15 cellular contexts compared by ENCODE assay signal in genomic region chr17:49845210-49845782, GRCh38. TPM values are rescaled to one million over a fixed set of nuclear protein-coding genes. Genes with fewer than 3 reads are reported as not detected.
DNase-seq lines count a peak whose midpoint lies in the region; ATAC-seq and TF ChIP-seq lines count a peak whose summit lies in the region.
"Had no signal": no experiment of that assay in that cellular context is flagged by ENCODE, and none has a peak within 500 bp of the region (broad histone marks: within the 10 kb centered on the region; RNA-seq: fewer than 3 reads in every experiment).

No MANE protein-coding gene starts in this region.

- H3K4me2 ChIP-seq in Loucy (ENCODE audit: low read depth, low read length, poor library complexity, severe bottlenecking): no peak overlapping the region

- no peaks in the 10 kb centered on the region for H4K20me1 ChIP-seq in Loucy (ENCODE audit: insufficient read depth, low read length, poor library complexity, severe bottlenecking)

- intact Hi-C loops in stomach (cut with DNase I; ENCODE audit: low total_unique reads): loop anchor here (10.0 kb wide), 1 partner anchor 50 kb away; no protein-coding TSS in a partner anchor

- no peaks in the 10 kb centered on the region for H3K9me3 Mint-ChIP-seq in chondrocyte (ENCODE audit: low read depth)
- H3K9me3 Mint-ChIP-seq: memory B cell had no signal

- H3F3A ChIP-seq in Loucy (ENCODE audit: low read depth): no peaks in the 10 kb centered on the region; the same call in 1 of the 2 replicates

- no peak overlapping the region for H3K4me3 Mint-ChIP-seq in chondrocyte (ENCODE audit: unreplicated experiment)
- H3K4me3 Mint-ChIP-seq: memory B cell had no signal

- H3K9me2 ChIP-seq in Loucy (replicated peaks; ENCODE audit: low read depth, low read length): no peaks in the 10 kb centered on the region

- TF ChIP-seq CTCF in Loucy (conservative IDR thresholded peaks at IDR 0.05; ENCODE audit: low read length) (no peak), chondrocyte (IDR thresholded peaks at IDR 0.05) (no peak), lung (IDR thresholded peaks at IDR 0.05; ENCODE audit: control extremely low read depth, extremely low read depth) (no peak), stomach (IDR thresholded peaks at IDR 0.05) (no peak)

- no peak for ATAC-seq in lung (ENCODE audit: insufficient read depth, low FRiP score)
- no peak for ATAC-seq in HG03342 (IDR thresholded peaks at IDR 0.05; ENCODE audit: unreplicated experiment)
- ATAC-seq: esophagus mucosa, Panc1 had no signal

- H3K27me3 Mint-ChIP-seq in chondrocyte (ENCODE audit: low read depth): no peaks in the 10 kb centered on the region
- H3K27me3 Mint-ChIP-seq: memory B cell had no signal

- peaks cover 3% of the 10 kb centered on the region for H3K36me3 Mint-ChIP-seq in chondrocyte (ENCODE audit: low read depth)

- H3K27me3 ChIP-seq in Loucy (ENCODE audit: insufficient read depth, low read length, poor library complexity, severe bottlenecking) (no peaks in the 10 kb centered on the region), lung (ENCODE audit: control insufficient read depth, insufficient read depth) (no peaks in the 10 kb centered on the region), stomach (no peaks in the 10 kb centered on the region)

- H3K79me2 ChIP-seq in Loucy (ENCODE audit: insufficient read depth, low read length): no peaks in the 10 kb centered on the region

- TF ChIP-seq EP300 in stomach (IDR thresholded peaks at IDR 0.05): no peak

- no peak overlapping the region for H3K4me3 ChIP-seq in Loucy (ENCODE audit: low read length, poor library complexity, severe bottlenecking)
- no peak overlapping the region for H3K4me3 ChIP-seq in lung
- no peak overlapping the region for H3K4me3 ChIP-seq in stomach

- H3K27ac ChIP-seq in lung (ENCODE audit: low read depth in 1 of 2, low read length in 1 of 2) (peak overlapping the region; percentile 38 to 43), stomach (peak overlapping the region in 4 of 5 donors; percentile 9 to 58 (median 32))

- DNase-seq in chondrocyte (ENCODE audit: low spot score) (no peak), lung (ENCODE audit: low spot score) (no peak), stomach (no peak), NOMO-1 (lab: John Stamatoyannopoulos, UW; ENCODE audit: unreplicated experiment in 2 of 2) (no peak), ecto neural progenitor cell (ENCODE audit: low spot score) (no peak)
- DNase-seq: COR-L47, NCI-H1105, NCI-H510A had no signal

- H3K27ac Mint-ChIP-seq in chondrocyte (ENCODE audit: unreplicated experiment): peak overlapping the region; percentile 73
- H3K27ac Mint-ChIP-seq: memory B cell, progenitor cell of endocrine pancreas had no signal

- H3K4me1 ChIP-seq in Loucy (ENCODE audit: insufficient read depth, low read length, poor library complexity, severe bottlenecking): peaks cover 23% of the 10 kb centered on the region
- peaks cover 9 to 10% of the 10 kb centered on the region in 2 donors for H3K4me1 ChIP-seq in lung (ENCODE audit: control insufficient read depth in 2 of 2, insufficient read depth in 2 of 2, low read length in 2 of 2)
- H3K4me1 ChIP-seq in stomach: peaks cover under 1 to 38% (median 17%) of the 10 kb centered on the region in 4 donors

- TF ChIP-seq POLR2A in stomach (IDR thresholded peaks at IDR 0.05): no peak

- WGBS in lung, 2 donors: 50 to 62% methylated on average over 6 of the region's 6 CpGs
- WGBS in stomach, 5 donors: 40 to 63% (median 53%) methylated on average over 6 of the region's 6 CpGs

- peak overlapping the region; percentile 18 for H3K9ac ChIP-seq in Loucy (ENCODE audit: low read depth, low read length, poor library complexity, severe bottlenecking)

- H2AFZ ChIP-seq in Loucy (ENCODE audit: low read length): no peak overlapping the region

- H3K4me1 Mint-ChIP-seq in chondrocyte (ENCODE audit: low read depth): peaks cover 17% of the 10 kb centered on the region

- no peaks in the 10 kb centered on the region for H3K36me3 ChIP-seq in Loucy (ENCODE audit: insufficient read depth, low read length)
- no peaks in the 10 kb centered on the region for H3K36me3 ChIP-seq in lung (ENCODE audit: control insufficient read depth in 2 of 2, insufficient read depth in 2 of 2, low read length in 2 of 2)
- peaks cover 0 to 25% (median 15%) of the 10 kb centered on the region in 4 donors for H3K36me3 ChIP-seq in stomach

- H3K9me3 ChIP-seq in Loucy (ENCODE audit: insufficient read depth, low read depth, low read length): no peaks in the 10 kb centered on the region
- H3K9me3 ChIP-seq in lung (ENCODE audit: control insufficient read depth in 2 of 2, insufficient read depth in 1 of 2, low read length in 1 of 2): no peaks in the 10 kb centered on the region
- no peaks in the 10 kb centered on the region for H3K9me3 ChIP-seq in stomach

RNA-seq across cellular contexts. Expression of gene TAC4, which starts 2.6 kb away (rescaled TPM):
- total RNA-seq in chondrocyte (not detected in 3 replicates), lung (not detected), stomach (not detected)
- polyA plus RNA-seq in lung (not detected), stomach (not detected)
- total RNA-seq: esophagus mucosa; progenitor cell of endocrine pancreas; T-helper 1 cell treated with Interleukin-12 subunit alpha and Interleukin-12 subunit beta and Interleukin-4 antibody, amounts not matched to agents 30 ng/mL and 1 ng/mL, for 36 hours had no signal

RNA-seq across cellular contexts. Expression of gene KAT7, which starts 56.8 kb away (rescaled TPM):
- total RNA-seq in chondrocyte: 32.0 to 42.8 TPM (median 33.1 TPM) in 3 replicates
- total RNA-seq in lung: 10 to 100 TPM; 59.0 to 87.5 TPM
- polyA plus RNA-seq in lung: 10 to 100 TPM in 1 of 2 donors, 1 to 10 TPM in 1; 8.7 to 12.4 TPM
- 10 to 100 TPM in 4 of 5 donors, 1 to 10 TPM in 1; 9.3 to 92.4 (median 31.2) TPM for total RNA-seq in stomach
- 10 to 100 TPM in 1 of 3 donors, 1 to 10 TPM in 2; 5.0 to 12.7 (median 9.0) TPM for polyA plus RNA-seq in stomach
